Comparison of ENCODE assay signal across 1 cellular context in the genomic region with DNA sequence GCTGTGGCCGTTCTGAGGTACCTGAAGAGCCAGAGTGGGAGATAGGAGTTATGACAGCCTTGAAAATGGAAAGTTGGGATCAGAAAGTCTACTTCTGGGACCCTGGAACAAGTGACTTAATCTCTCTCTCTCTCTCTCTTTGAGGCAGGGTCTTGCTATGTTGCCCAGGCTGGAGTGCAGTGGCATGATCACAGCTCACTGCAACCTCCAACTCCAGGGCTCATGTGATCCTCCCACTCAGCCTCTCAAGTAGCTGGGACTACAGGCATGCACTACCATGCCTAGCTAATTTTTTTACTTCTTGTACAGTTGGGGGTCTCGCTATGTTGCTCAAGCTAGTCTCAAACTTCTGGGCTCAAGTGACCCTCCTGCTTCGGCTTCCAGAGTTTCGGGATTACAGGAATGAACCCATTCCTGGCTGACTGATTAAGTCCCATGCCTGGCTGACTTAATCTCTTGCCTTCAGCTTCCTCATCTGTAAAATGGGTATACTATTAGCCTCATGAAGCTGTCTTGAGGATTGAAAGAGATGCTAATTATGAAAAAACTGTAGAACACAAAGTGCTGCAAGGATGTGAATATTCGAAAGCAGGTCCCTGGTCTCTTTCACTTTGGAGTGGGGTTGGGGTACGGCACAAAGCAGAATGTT.
TF ChIP-seq lines count a peak whose summit lies in the region.

No MANE protein-coding gene starts in this region.

TF ChIP-seq in SK-N-SH, 30 proteins besides CTCF, POLR2A, EP300 and RAD21 (continued from another document):
- TF ChIP-seq, protein P1, sequence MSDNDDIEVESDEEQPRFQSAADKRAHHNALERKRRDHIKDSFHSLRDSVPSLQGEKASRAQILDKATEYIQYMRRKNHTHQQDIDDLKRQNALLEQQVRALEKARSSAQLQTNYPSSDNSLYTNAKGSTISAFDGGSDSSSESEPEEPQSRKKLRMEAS (IDR thresholded peaks at IDR 0.05; ENCODE audit: low read depth), result no peak
- no peak for TF ChIP-seq YY1 (IDR thresholded peaks at IDR 0.05; ENCODE audit: low read depth)
TF ChIP-seq in SK-N-SH: peak in this region for 0.
